11 cellular contexts compared by ENCODE assay signal in genomic region chr10:96664563-96664962, GRCh38. TPM values are rescaled to one million over a fixed set of nuclear protein-coding genes. Genes with fewer than 3 reads are reported as not detected.
A peak's percentile ranks its signal among the peaks of the same experiment; 100 is the strongest.
DNase-seq lines count a peak whose midpoint lies in the region; ATAC-seq and TF ChIP-seq lines count a peak whose summit lies in the region.
"Had no signal": no experiment of that assay in that cellular context is flagged by ENCODE, and none has a peak within 500 bp of the region (broad histone marks: within the 10 kb centered on the region; RNA-seq: fewer than 3 reads in every experiment).

No MANE protein-coding gene starts in this region.

- H3K9me3 Mint-ChIP-seq in endothelial cell (ENCODE audit: unreplicated experiment): no peaks in the 10 kb centered on the region

- H2AK5ac ChIP-seq in mesendoderm (ENCODE audit: low read length): no peak overlapping the region

- H3K27me3 ChIP-seq in right atrium auricular region: no peaks in the 10 kb centered on the region
- no peaks in the 10 kb centered on the region for H3K27me3 ChIP-seq in suprapubic skin
- H3K27me3 ChIP-seq in Karpas-422 (ENCODE audit: low read length): no peaks in the 10 kb centered on the region
- H3K27me3 ChIP-seq in mesendoderm (ENCODE audit: insufficient read depth, low read length, poor library complexity): no peaks in the 10 kb centered on the region

- no peak overlapping the region for H2BK120ac ChIP-seq in mesendoderm (ENCODE audit: low read depth, low read length)

- TF ChIP-seq CTCF in right atrium auricular region (IDR thresholded peaks at IDR 0.05) (no peak), endothelial cell (IDR thresholded peaks at IDR 0.05; ENCODE audit: unreplicated experiment) (no peak), suprapubic skin (IDR thresholded peaks at IDR 0.05) (no peak)

- H3K79me2 ChIP-seq in Karpas-422 (ENCODE audit: low read length) (peaks cover 91% of the 10 kb centered on the region), mesendoderm (ENCODE audit: control insufficient read depth, insufficient read depth, low read length) (no peaks in the 10 kb centered on the region)

- no peak overlapping the region for H4K8ac ChIP-seq in mesendoderm (ENCODE audit: low read depth, low read length)

- no peak overlapping the region for H3K18ac ChIP-seq in mesendoderm (ENCODE audit: low read length)

- H3K4me3 Mint-ChIP-seq in endothelial cell (ENCODE audit: unreplicated experiment): no peak overlapping the region

- H3K36me3 ChIP-seq in right atrium auricular region: no peaks in the 10 kb centered on the region
- H3K36me3 ChIP-seq in suprapubic skin: no peaks in the 10 kb centered on the region
- no peaks in the 10 kb centered on the region for H3K36me3 ChIP-seq in Karpas-422 (ENCODE audit: insufficient read depth, low read length)
- no peaks in the 10 kb centered on the region for H3K36me3 ChIP-seq in mesendoderm (ENCODE audit: control insufficient read depth, insufficient read depth, low read length)

- no peak overlapping the region for H3K4ac ChIP-seq in mesendoderm (ENCODE audit: low read depth, low read length)

- H4K5ac ChIP-seq in mesendoderm (ENCODE audit: low read length): no peak overlapping the region

- peaks cover 17% of the 10 kb centered on the region; the same call in 1 of the 2 replicates for H4K20me1 ChIP-seq in Karpas-422 (ENCODE audit: insufficient read depth, low read depth, low read length)

- ATAC-seq in left ventricle myocardium superior: peak; percentile 76

- no peak for DNase-seq in left ventricle myocardium superior
- no peak for DNase-seq in right atrium auricular region (ENCODE audit: low spot score)
- peak; percentile 40 for DNase-seq in M059J (ENCODE audit: low read depth)
- DNase-seq in endothelial cell (ENCODE audit: low spot score): peak; percentile 18
- no peak for DNase-seq in cerebellum (ENCODE audit: low spot score)
- no peak for DNase-seq in suprapubic skin (ENCODE audit: low spot score in 2 of 2)
- DNase-seq in Karpas-422: no peak
- DNase-seq in mesendoderm: no peak
- DNase-seq: activated naive CD4-positive, alpha-beta T cell treated with Interleukin-2 at 50 U/mL for 16 hours; head of caudate nucleus; NCI-H1436 had no signal

- no peak overlapping the region for H2AFZ ChIP-seq in Karpas-422 (ENCODE audit: low read length)

- H3K27me3 Mint-ChIP-seq in endothelial cell (ENCODE audit: unreplicated experiment): no peaks in the 10 kb centered on the region

- intact Hi-C loops in left ventricle myocardium superior (cut with micrococcal nuclease): no loop called here

- H3K4me1 ChIP-seq in right atrium auricular region (no peaks in the 10 kb centered on the region), suprapubic skin (no peaks in the 10 kb centered on the region), Karpas-422 (ENCODE audit: low read length) (peaks cover 63% of the 10 kb centered on the region), mesendoderm (ENCODE audit: control insufficient read depth, low read depth, low read length) (no peaks in the 10 kb centered on the region)

- TF ChIP-seq EP300 in suprapubic skin (IDR thresholded peaks at IDR 0.05): no peak

- H3K23ac ChIP-seq in mesendoderm (ENCODE audit: low read length): no peak overlapping the region

- H3K9me3 ChIP-seq in right atrium auricular region (no peaks in the 10 kb centered on the region), suprapubic skin (no peaks in the 10 kb centered on the region), Karpas-422 (ENCODE audit: low read length) (no peaks in the 10 kb centered on the region)

- no peaks in the 10 kb centered on the region for H3K79me1 ChIP-seq in mesendoderm (ENCODE audit: low read length)

- peaks cover 25% of the 10 kb centered on the region for H3K4me1 Mint-ChIP-seq in endothelial cell (ENCODE audit: unreplicated experiment)

- H3K4me2 ChIP-seq in Karpas-422 (ENCODE audit: low read depth, low read length, poor library complexity, severe bottlenecking): no peak overlapping the region
- H3K4me2 ChIP-seq in mesendoderm (ENCODE audit: low read length): no peak overlapping the region

- no peak overlapping the region for H3K4me3 ChIP-seq in right atrium auricular region
- no peak overlapping the region for H3K4me3 ChIP-seq in suprapubic skin
- no peak overlapping the region for H3K4me3 ChIP-seq in Karpas-422 (ENCODE audit: low read length)
- H3K4me3 ChIP-seq in mesendoderm (ENCODE audit: low read length): no peak overlapping the region

- no peak overlapping the region for H2BK5ac ChIP-seq in mesendoderm (ENCODE audit: low read length)

- no peak for TF ChIP-seq POLR2A in suprapubic skin (IDR thresholded peaks at IDR 0.05)

- H3K27ac ChIP-seq in right atrium auricular region (no peak overlapping the region), suprapubic skin (no peak overlapping the region), Karpas-422 (ENCODE audit: low read length) (no peak overlapping the region), mesendoderm (ENCODE audit: low read depth, low read length) (no peak overlapping the region)

- H3K56ac ChIP-seq in mesendoderm (ENCODE audit: low read length): no peak overlapping the region

- H3K27ac Mint-ChIP-seq in endothelial cell (ENCODE audit: unreplicated experiment): peak overlapping the region; percentile 36

- H3K9me2 ChIP-seq in Karpas-422 (replicated peaks; ENCODE audit: insufficient read depth, low read length): no peaks in the 10 kb centered on the region

- no peak overlapping the region for H2BK15ac ChIP-seq in mesendoderm (replicated peaks; ENCODE audit: low read depth)

- H3K36me3 Mint-ChIP-seq in endothelial cell (ENCODE audit: low read depth, unreplicated experiment): no peaks in the 10 kb centered on the region

- 59% methylated on average over 3 of the region's 3 CpGs for WGBS in suprapubic skin
- no CpG with 5 or more reads among the region's 3 CpGs for WGBS in mesendoderm (ENCODE audit: extremely low coverage, insufficient coverage, low lambda C conversion rate)

- H3K9ac ChIP-seq in Karpas-422 (ENCODE audit: low read length): no peak overlapping the region
- H3K9ac ChIP-seq in mesendoderm (ENCODE audit: low read length): no peak overlapping the region

RNA-seq across cellular contexts. Expression of gene PIK3AP1, which starts 55.8 kb away (rescaled TPM):
- total RNA-seq in left ventricle myocardium superior (7.5 TPM), right atrium auricular region (10 to 100 TPM in 1 of 2 donors, 1 to 10 TPM in 1; 3.1 to 11.2 TPM), endothelial cell (ENCODE audit: unreplicated experiment) (9.0 TPM), cerebellum (2.1 TPM), suprapubic skin (1 to 10 TPM; 2.2 to 5.6 (median 4.0) TPM)
- 2.4 and 4.5 TPM in 2 replicates for total RNA-seq in M059J (2014; rRNA removed; shearing (Covaris generic))
- 131 and 162 TPM in 2 replicates for total RNA-seq in Karpas-422 (2014; rRNA removed; shearing (Covaris generic); ENCODE audit: low replicate concordance)
- 1.4 TPM for polyA plus RNA-seq in mesendoderm (2013, experiment 1 of 2)
- 1.2 TPM for polyA plus RNA-seq in mesendoderm (2013, experiment 2 of 2)

Comparison
In these comparisons a context has a peak if more than half of its experiments do, and no peak if none do; other contexts are left out.
1. DNase-seq: peak in M059J (single experiment) and endothelial cell (single experiment); none in left ventricle myocardium superior (single experiment), right atrium auricular region (single experiment), cerebellum (single experiment), suprapubic skin (0 of 2), Karpas-422 (single experiment) and mesendoderm (single experiment).
2. RNA of gene PIK3AP1, which starts 55.8 kb away (total RNA-seq): 131 to 162 TPM in Karpas-422; 3.1 to 11.2 TPM in right atrium auricular region, 9.0 TPM in endothelial cell (single experiment), 7.5 TPM in left ventricle myocardium superior (single experiment), 2.2 to 5.6 TPM in suprapubic skin, 2.4 to 4.5 TPM in M059J and 2.1 TPM in cerebellum (single experiment); every median in the first group is over 10 times any median in the second.